ENCODE assay signal across 8 cellular contexts in the genomic region with DNA sequence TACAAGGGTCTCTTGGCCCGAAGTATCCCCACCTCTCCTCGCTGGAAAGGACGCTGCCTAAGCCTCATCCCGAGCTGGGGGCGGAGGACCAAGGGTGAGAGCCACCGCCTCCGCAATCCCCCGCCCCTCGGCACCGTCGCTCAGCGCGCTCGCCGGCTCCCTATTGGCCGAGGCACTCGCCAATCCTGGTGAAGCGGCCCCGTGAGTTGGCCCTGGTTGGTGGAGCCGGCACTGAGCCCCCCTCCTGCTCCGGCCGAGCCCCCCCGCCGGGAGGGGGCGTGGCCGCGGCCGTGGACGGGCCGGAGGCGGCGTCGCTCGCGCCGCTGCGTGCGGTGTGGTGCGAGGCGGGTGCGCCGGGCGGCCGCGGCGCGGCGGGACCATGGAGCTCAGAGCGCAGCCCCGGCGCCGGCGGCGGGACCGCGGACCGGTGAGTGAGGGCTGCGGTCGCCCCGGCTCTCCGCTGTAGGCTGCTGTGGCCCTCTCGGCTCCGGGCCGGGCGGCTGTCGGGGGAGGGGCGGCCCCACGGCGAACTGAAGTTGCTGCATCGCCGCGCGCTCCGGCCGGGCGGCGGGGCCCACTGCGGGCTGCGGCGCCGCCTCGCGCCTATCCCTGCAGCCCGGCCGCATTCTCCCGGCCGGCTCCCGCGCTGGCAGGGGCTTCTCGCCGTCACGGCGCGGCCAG. TPM values are rescaled to one million over a fixed set of nuclear protein-coding genes. Genes with fewer than 3 reads are reported as not detected.
DNase-seq lines count a peak whose midpoint lies in the region; ATAC-seq and TF ChIP-seq lines count a peak whose summit lies in the region.

A gene with protein sequence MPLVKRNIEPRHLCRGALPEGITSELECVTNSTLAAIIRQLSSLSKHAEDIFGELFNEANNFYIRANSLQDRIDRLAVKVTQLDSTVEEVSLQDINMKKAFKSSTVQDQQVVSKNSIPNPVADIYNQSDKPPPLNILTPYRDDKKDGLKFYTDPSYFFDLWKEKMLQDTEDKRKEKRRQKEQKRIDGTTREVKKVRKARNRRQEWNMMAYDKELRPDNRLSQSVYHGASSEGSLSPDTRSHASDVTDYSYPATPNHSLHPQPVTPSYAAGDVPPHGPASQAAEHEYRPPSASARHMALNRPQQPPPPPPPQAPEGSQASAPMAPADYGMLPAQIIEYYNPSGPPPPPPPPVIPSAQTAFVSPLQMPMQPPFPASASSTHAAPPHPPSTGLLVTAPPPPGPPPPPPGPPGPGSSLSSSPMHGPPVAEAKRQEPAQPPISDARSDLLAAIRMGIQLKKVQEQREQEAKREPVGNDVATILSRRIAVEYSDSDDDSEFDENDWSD (plus strand): TSS at position 291 of the 681 bp plus-strand sequence. CDS start 84,588 bp downstream, outside the sequence.

- no peak for TF ChIP-seq CTCF in GM13976 (IDR thresholded peaks at IDR 0.05; ENCODE audit: borderline replicate concordance, control extremely low read depth, extremely low read depth, insufficient read depth, missing control alignments)

- H3K9ac ChIP-seq in skeletal muscle tissue (ENCODE audit: low read depth in 1 of 3, low read length in 3 of 3), result peak within 1 kb of the TSS; percentile 40 to 78 (median 60)

- peaks cover 0 to 3% (median 0%) of the 10 kb centered on the region in 3 donors for H3K27me3 ChIP-seq in skeletal muscle tissue (ENCODE audit: control insufficient read depth in 3 of 3, insufficient read depth in 3 of 3, low read length in 3 of 3)

- H3K27ac Mint-ChIP-seq in T-cell, result no peak within 1 kb of the TSS
- no peak within 1 kb of the TSS for H3K27ac Mint-ChIP-seq in central memory CD8-positive, alpha-beta T cell (ENCODE audit: low read depth)

- no peaks in the 10 kb centered on the region for H3K36me3 ChIP-seq in skeletal muscle tissue (ENCODE audit: control insufficient read depth in 3 of 3, insufficient read depth in 3 of 3, low read length in 3 of 3)

- H3K27me3 Mint-ChIP-seq in T-cell, result peaks cover 21 to 36% of the 10 kb centered on the region in 2 donors
- H3K27me3 Mint-ChIP-seq in central memory CD8-positive, alpha-beta T cell, result peaks cover 39% of the 10 kb centered on the region

- H3K9me3 ChIP-seq in skeletal muscle tissue (ENCODE audit: control insufficient read depth in 3 of 3, low read length in 3 of 3), result no peaks in the 10 kb centered on the region

- peaks cover 12 to 17% (median 14%) of the 10 kb centered on the region in 3 donors for H3K4me1 Mint-ChIP-seq in T-cell
- peaks cover 9% of the 10 kb centered on the region for H3K4me1 Mint-ChIP-seq in central memory CD8-positive, alpha-beta T cell

- H3K4me3 Mint-ChIP-seq in T-cell, result peak within 1 kb of the TSS; percentile 32 to 73 (median 43)
- H3K4me3 Mint-ChIP-seq in central memory CD8-positive, alpha-beta T cell, result peak within 1 kb of the TSS; percentile 43

- DNase-seq in GM13976 (ENCODE audit: low spot score) (peak; percentile 82), NCI-H128 (lab: John Stamatoyannopoulos, UW; ENCODE audit: unreplicated experiment) (peak; percentile 80), T-cell (peak in 13 of 34 experiments; percentile 1 to 29 (median 8)), inferior parietal cortex (ENCODE audit: extremely low spot score) (peak; percentile 90), HT-29 (ENCODE audit: low spot score) (no peak)
- DNase-seq in central memory CD8-positive, alpha-beta T cell (ENCODE audit: low spot score in 2 of 2), result no peak

- POLR2A ChIA-PET in T-cell (lab: Charles Lee), result no interaction called here

- H3K36me3 Mint-ChIP-seq in T-cell, result no peaks in the 10 kb centered on the region
- H3K36me3 Mint-ChIP-seq in central memory CD8-positive, alpha-beta T cell (ENCODE audit: insufficient read depth), result no peaks in the 10 kb centered on the region

- ATAC-seq in HG02678 (IDR thresholded peaks at IDR 0.05; ENCODE audit: unreplicated experiment) (peak; percentile 95), T-cell (replicated peaks in 1 of 4) (peak; percentile 34 to 91 (median 62))
- ATAC-seq in central memory CD8-positive, alpha-beta T cell (replicated peaks; ENCODE audit: extremely low read depth, poor library complexity, severe bottlenecking), result peak; percentile 19

- H3K4me1 ChIP-seq in skeletal muscle tissue (ENCODE audit: control insufficient read depth in 3 of 3, insufficient read depth in 3 of 3, low read length in 3 of 3), result peaks cover 4 to 7% (median 4%) of the 10 kb centered on the region in 3 donors

- H3K27ac ChIP-seq in skeletal muscle tissue (ENCODE audit: low read depth, low read length), result no peak within 1 kb of the TSS

- peak within 1 kb of the TSS; percentile 77 to 82 (median 80) for H3K4me3 ChIP-seq in skeletal muscle tissue (ENCODE audit: low read length in 3 of 3)

- H3K9me3 Mint-ChIP-seq in T-cell, result peaks cover 0 to 5% (median 0%) of the 10 kb centered on the region in 3 donors
- peaks cover 3% of the 10 kb centered on the region for H3K9me3 Mint-ChIP-seq in central memory CD8-positive, alpha-beta T cell

- in situ Hi-C loops in GM13976 (cut with MboI; ENCODE audit: low sequenced_read_pairs, unreplicated experiment), result no loop called here

- CTCF ChIA-PET in T-cell (lab: Charles Lee), result no interaction called here

RNA-seq across cellular contexts. Expression of the gene that starts here (rescaled TPM):
- under 1 TPM in 4 of 5 donors, not detected in 1; 0.15 to 0.41 (median 0.27) TPM for total RNA-seq in T-cell
- total RNA-seq in skeletal muscle tissue, result 4.7 TPM
- not detected in 2 replicates for total RNA-seq in HT-29 (2014; rRNA removed; shearing (Covaris generic))

Comparison
In these comparisons a context has a peak if more than half of its experiments do, and no peak if none do; other contexts are left out.
1. Peak in ATAC-seq in T-cell; RNA of the gene not detected or under 1 TPM.
2. DNase-seq: peak in GM13976 (single experiment), NCI-H128 (single experiment) and inferior parietal cortex (single experiment); none in central memory CD8-positive, alpha-beta T cell (0 of 2) and HT-29 (single experiment).
3. ATAC-seq: peak in every context shown above with its lines; median percentile 95 in HG02678; 62 in T-cell; 19 in central memory CD8-positive, alpha-beta T cell.